Comparison of ENCODE assay signal across 11 cellular contexts in genomic region chr5:118657576-118657975, GRCh38.
"Had no signal": no experiment of that assay in that cellular context is flagged by ENCODE, and none has a peak within 500 bp of the region (broad histone marks: within the 10 kb centered on the region; RNA-seq: fewer than 3 reads in every experiment).

No MANE protein-coding gene starts in this region.

- H3K4me1 Mint-ChIP-seq: GM23338, H9 had no signal

- H3K27ac Mint-ChIP-seq: GM23338, H9, HFFc6 had no signal

- DNase-seq: H9, HCEC 1CT, HFFc6, IMR-90, Karpas-422, KBM-7 had no signal

- H3K4me3 ChIP-seq: GM23338 had no signal

- ATAC-seq: GM23338 had no signal

- H3K4me3 Mint-ChIP-seq: GM23338, H9, HFFc6 had no signal

- H2AFZ ChIP-seq: GM23338 had no signal

- FAIRE-seq: H1, H54 had no signal

- H3K27ac ChIP-seq: HL-60, KMS-11 had no signal

- H3K9ac ChIP-seq: KMS-11 had no signal

- H3K4me2 ChIP-seq: GM23338, KMS-11 had no signal
